Comparison of ENCODE assay signal across 8 cellular contexts in the genomic region with DNA sequence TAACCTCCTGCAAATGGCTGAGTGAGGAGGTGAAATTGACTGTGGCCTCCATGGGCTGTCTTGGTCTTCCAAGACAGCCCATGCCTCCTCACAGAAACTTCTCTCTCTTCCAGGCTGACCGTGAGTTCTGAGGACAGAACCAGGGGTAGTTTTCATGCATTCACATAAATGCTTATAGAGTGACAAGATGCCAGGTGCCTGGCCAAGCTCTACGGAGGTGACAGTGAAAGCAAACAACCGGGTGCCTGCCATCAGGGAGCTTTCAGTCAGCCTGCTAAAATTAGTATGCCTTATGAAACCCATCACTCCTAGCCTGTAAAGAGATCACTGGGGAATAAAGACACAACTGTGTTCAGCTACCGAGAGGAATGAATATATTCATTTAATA. TPM values are rescaled to one million over a fixed set of nuclear protein-coding genes. Genes with fewer than 3 reads are reported as not detected.
DNase-seq lines count a peak whose midpoint lies in the region; ATAC-seq and TF ChIP-seq lines count a peak whose summit lies in the region.

No MANE protein-coding gene starts in this region.

- 70% methylated on average over 4 of the region's 4 CpGs for WGBS in smooth muscle cell (ENCODE audit: low lambda C conversion rate)

- peak overlapping the region; percentile 95 for H3K9ac ChIP-seq in iPS-18a (ENCODE audit: low read length)
- H3K9ac ChIP-seq in smooth muscle cell (ENCODE audit: low read depth): peak overlapping the region; percentile 99

- POLR2A ChIA-PET in HEK293T (lab: Yijun Ruan, JAX): interaction anchor here (0.6 to 1.7 kb wide), 5 partner anchors 14 to 126 kb away, joined by 3 to 4 read pairs (median 3); no protein-coding TSS in a partner anchor

- TF ChIP-seq CTCF in smooth muscle cell (IDR thresholded peaks at IDR 0.05; ENCODE audit: borderline replicate concordance, insufficient read depth, poor library complexity, severe bottlenecking): no peak

- H3K9me3 ChIP-seq in iPS-18a (ENCODE audit: control insufficient read depth, low read depth, low read length) (no peaks in the 10 kb centered on the region), smooth muscle cell (replicated peaks; ENCODE audit: low read depth) (no peaks in the 10 kb centered on the region)

- no peak overlapping the region for H3K27ac Mint-ChIP-seq in activated naive CD8-positive, alpha-beta T cell treated with anti-CD3 and anti-CD28 coated beads, Interleukin-2, amount 50 U/mL, for 24 hours

- DNase-seq in HEK293T (ENCODE audit: extremely low spot score) (no peak), smooth muscle cell (lab: John Stamatoyannopoulos, UW; ENCODE audit: unreplicated experiment) (no peak), SW480 (ENCODE audit: low spot score) (no peak), NAMALWA (ENCODE audit: low spot score) (no peak), DMS53 (lab: John Stamatoyannopoulos, UW) (no peak)
- DNase-seq in activated naive CD8-positive, alpha-beta T cell treated with anti-CD3 and anti-CD28 coated beads, Interleukin-2, amount 50 U/mL, for 24 hours: no peak

- peak overlapping the region; percentile 43 for H3K4me3 Mint-ChIP-seq in activated naive CD8-positive, alpha-beta T cell treated with anti-CD3 and anti-CD28 coated beads, Interleukin-2, amount 50 U/mL, for 24 hours

- H2AFZ ChIP-seq in smooth muscle cell (ENCODE audit: low read depth): peak overlapping the region; percentile 61

- peak overlapping the region; percentile 83 for H3K27ac ChIP-seq in iPS-18a (ENCODE audit: low read length)
- H3K27ac ChIP-seq in smooth muscle cell (ENCODE audit: low read depth): peak overlapping the region; percentile 99

- H3K4me2 ChIP-seq in smooth muscle cell: peak overlapping the region; percentile 97

- H3K36me3 ChIP-seq in iPS-18a (ENCODE audit: control insufficient read depth, low read depth, low read length) (no peaks in the 10 kb centered on the region), smooth muscle cell (ENCODE audit: low read depth) (no peaks in the 10 kb centered on the region)

- no peaks in the 10 kb centered on the region for H3K36me3 Mint-ChIP-seq in activated naive CD8-positive, alpha-beta T cell treated with anti-CD3 and anti-CD28 coated beads, Interleukin-2, amount 50 U/mL, for 24 hours (ENCODE audit: low read depth)

- peaks cover 6% of the 10 kb centered on the region for H3F3A ChIP-seq in smooth muscle cell (ENCODE audit: low read depth)

- CTCF ChIA-PET in HEK293T (lab: Yijun Ruan, JAX): no interaction called here

- H3K4me1 ChIP-seq in iPS-18a (ENCODE audit: control insufficient read depth, low read depth, low read length) (peaks cover 10% of the 10 kb centered on the region), smooth muscle cell (ENCODE audit: low read depth) (peaks cover 10% of the 10 kb centered on the region)

- H3K79me2 ChIP-seq in smooth muscle cell (ENCODE audit: low read depth): peaks cover 37% of the 10 kb centered on the region

- no peaks in the 10 kb centered on the region for H3K9me3 Mint-ChIP-seq in activated naive CD8-positive, alpha-beta T cell treated with anti-CD3 and anti-CD28 coated beads, Interleukin-2, amount 50 U/mL, for 24 hours

- H3K4me1 Mint-ChIP-seq in activated naive CD8-positive, alpha-beta T cell treated with anti-CD3 and anti-CD28 coated beads, Interleukin-2, amount 50 U/mL, for 24 hours: peaks cover 6% of the 10 kb centered on the region

- H3K27me3 ChIP-seq in iPS-18a (ENCODE audit: control insufficient read depth, insufficient read depth, low read length): peaks cover 16% of the 10 kb centered on the region
- no peaks in the 10 kb centered on the region for H3K27me3 ChIP-seq in smooth muscle cell (ENCODE audit: low read depth)

- ATAC-seq in activated naive CD8-positive, alpha-beta T cell treated with anti-CD3 and anti-CD28 coated beads, Interleukin-2, amount 50 U/mL, for 24 hours: no peak
- ATAC-seq in GM19324 (IDR thresholded peaks at IDR 0.05; ENCODE audit: low FRiP score, unreplicated experiment): no peak

- H3K27me3 Mint-ChIP-seq in activated naive CD8-positive, alpha-beta T cell treated with anti-CD3 and anti-CD28 coated beads, Interleukin-2, amount 50 U/mL, for 24 hours: peaks cover 42% of the 10 kb centered on the region

- H3K4me3 ChIP-seq in iPS-18a (ENCODE audit: low read length) (peak overlapping the region; percentile 77), smooth muscle cell (peak overlapping the region; percentile 91)

- H4K20me1 ChIP-seq in smooth muscle cell (ENCODE audit: low read depth): no peaks in the 10 kb centered on the region

TF ChIP-seq in HEK293T, 16 proteins besides CTCF, POLR2A, EP300 and RAD21:
- TF ChIP-seq, protein P1, sequence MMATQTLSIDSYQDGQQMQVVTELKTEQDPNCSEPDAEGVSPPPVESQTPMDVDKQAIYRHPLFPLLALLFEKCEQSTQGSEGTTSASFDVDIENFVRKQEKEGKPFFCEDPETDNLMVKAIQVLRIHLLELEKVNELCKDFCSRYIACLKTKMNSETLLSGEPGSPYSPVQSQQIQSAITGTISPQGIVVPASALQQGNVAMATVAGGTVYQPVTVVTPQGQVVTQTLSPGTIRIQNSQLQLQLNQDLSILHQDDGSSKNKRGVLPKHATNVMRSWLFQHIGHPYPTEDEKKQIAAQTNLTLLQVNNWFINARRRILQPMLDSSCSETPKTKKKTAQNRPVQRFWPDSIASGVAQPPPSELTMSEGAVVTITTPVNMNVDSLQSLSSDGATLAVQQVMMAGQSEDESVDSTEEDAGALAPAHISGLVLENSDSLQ (IDR thresholded peaks at IDR 0.05): peak; percentile 22; the same call in 1 of the 2 replicates
- TF ChIP-seq SUZ12 (IDR thresholded peaks at IDR 0.05) (no peak), HDGF (IDR thresholded peaks at IDR 0.05; ENCODE audit: borderline replicate concordance) (no peak)

RNA-seq across cellular contexts. Expression of a gene that starts 0.9 kb away (rescaled TPM):
- 49.1 and 77.0 TPM in 2 replicates for total RNA-seq in smooth muscle cell
- 33.7 and 36.2 TPM in 2 replicates for polyA plus RNA-seq in smooth muscle cell
